ENCODE assay signal across 1 cellular context in genomic region chr17:64648234-64648633, GRCh38.
TF ChIP-seq lines count a peak whose summit lies in the region.

No MANE protein-coding gene starts in this region.

TF ChIP-seq in SK-N-SH, 30 proteins besides CTCF, POLR2A, EP300 and RAD21 (continued from another document):
- TF ChIP-seq IRF3 (IDR thresholded peaks at IDR 0.05; ENCODE audit: low read depth, low read length) = no peak
- TF ChIP-seq CHD2 (IDR thresholded peaks at IDR 0.05; ENCODE audit: low read length, partially characterized antibody) = no peak
- no peak for TF ChIP-seq FOSL2 (IDR thresholded peaks at IDR 0.05; ENCODE audit: borderline replicate concordance, low read depth)
- no peak for TF ChIP-seq TEAD4 (IDR thresholded peaks at IDR 0.05; ENCODE audit: borderline replicate concordance, insufficient read depth)
- TF ChIP-seq NRF1 (IDR thresholded peaks at IDR 0.05; ENCODE audit: low read depth, low read length) = no peak
- no peak for TF ChIP-seq MEF2A (IDR thresholded peaks at IDR 0.05; ENCODE audit: borderline replicate concordance, low read depth)
- no peak for TF ChIP-seq USF2 (IDR thresholded peaks at IDR 0.05; ENCODE audit: borderline replicate concordance, low read depth, low read length)
- TF ChIP-seq RFX5 (IDR thresholded peaks at IDR 0.05; ENCODE audit: low read length) = no peak
- TF ChIP-seq SIN3A (IDR thresholded peaks at IDR 0.05; ENCODE audit: borderline replicate concordance, low read depth, low read length) = no peak
- no peak for TF ChIP-seq POLR2AphosphoS5 (IDR thresholded peaks at IDR 0.05; ENCODE audit: low read depth, low read length)
